ENCODE assay signal across 19 cellular contexts in the genomic region with DNA sequence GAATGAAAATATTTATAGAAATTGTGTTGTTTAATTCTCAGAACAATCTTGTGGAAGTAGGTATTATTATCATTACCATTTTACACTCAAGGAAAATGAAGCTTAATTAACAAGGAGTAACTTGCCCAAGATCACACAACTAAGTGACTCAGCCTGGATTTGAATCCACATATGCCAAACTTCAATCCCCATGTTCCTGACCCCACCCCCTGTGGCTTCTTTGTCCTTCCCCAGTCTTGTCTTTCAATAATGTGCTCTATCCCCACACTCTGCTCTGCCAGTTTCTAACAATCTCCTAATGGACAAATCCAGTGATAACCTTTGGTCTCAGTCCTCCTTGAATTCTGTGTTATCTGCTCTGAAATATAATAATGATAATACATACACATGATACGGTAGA.
"Had no signal": no experiment of that assay in that cellular context is flagged by ENCODE, and none has a peak within 500 bp of the region (broad histone marks: within the 10 kb centered on the region; RNA-seq: fewer than 3 reads in every experiment).

No MANE protein-coding gene starts in this region.

- FAIRE-seq: K562, RCC 7860 had no signal

- H3K27ac ChIP-seq: KMS-11 had no signal

- DNase-seq: Kasumi-1, MM.1S, NCI-H1092 treated with DMSO at 0.1 percent for 48 hours, NCI-H1436 treated with DMSO at 0.1 percent for 48 hours, NCI-H1694, NCI-H187 treated with DMSO at 0.1 percent for 48 hours, NCI-H2029 treated with DMSO at 0.1 percent for 48 hours, NCI-H2171 treated with DMSO at 0.1 percent for 48 hours, NCI-H2227 treated with DMSO at 0.1 percent for 48 hours, NCI-H524, NCI-H526 treated with DMSO at 0.1 percent for 48 hours, NCI-H748 treated with DMSO at 0.1 percent for 48 hours, Right ventricle myocardium superior, RPMI8226, SIG-M5, SK-N-SH had no signal

- H3K4me3 ChIP-seq: K562 had no signal

- ATAC-seq: K562 had no signal

- H3K4me2 ChIP-seq: KMS-11, SK-N-SH had no signal

- H3K9ac ChIP-seq: KMS-11, SK-N-SH had no signal
